ENCODE assay signal across 1 cellular context in the genomic region with DNA sequence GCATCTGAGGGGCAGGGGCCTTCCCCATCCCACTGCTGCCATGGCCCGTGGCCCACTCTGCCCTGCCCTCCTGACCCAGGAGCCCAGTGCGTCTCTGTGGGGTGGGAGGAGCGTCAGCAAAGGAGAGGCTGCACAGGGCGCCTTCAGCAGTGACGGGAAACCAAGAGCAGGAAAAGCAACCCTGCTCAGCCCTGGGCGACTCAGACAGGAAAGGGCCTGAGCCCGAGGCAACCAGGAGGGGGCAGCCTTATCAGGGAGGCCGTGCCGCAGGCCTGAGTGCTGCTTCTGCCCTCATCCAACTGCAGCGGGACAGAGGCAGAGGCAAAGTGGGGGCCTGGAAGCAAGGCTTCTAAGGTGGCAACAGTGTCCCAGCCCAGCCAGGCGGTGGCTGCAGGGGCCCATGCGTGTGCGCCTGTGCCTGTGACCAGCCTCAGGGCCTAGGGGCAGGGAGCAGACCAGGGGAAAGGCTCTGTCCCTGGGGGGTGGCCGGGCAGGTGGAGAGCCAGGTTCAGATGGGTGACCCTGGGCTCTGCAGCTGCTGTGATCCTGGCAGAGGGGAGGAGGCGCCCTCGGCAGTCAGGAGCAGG.
TF ChIP-seq lines count a peak whose summit lies in the region.

No MANE protein-coding gene starts in this region.

TF ChIP-seq in H1, 55 proteins besides CTCF, POLR2A, EP300 and RAD21:
- 0 out of 2 replicates have a peak, but pooled peaks have one; percentile 42 for TF ChIP-seq MAX (IDR thresholded peaks at IDR 0.05)
- TF ChIP-seq FOSL1 (IDR thresholded peaks at IDR 0.05; ENCODE audit: insufficient read depth, low read depth, low read length), result no peak
- no peak for TF ChIP-seq NRF1 (IDR thresholded peaks at IDR 0.05; ENCODE audit: low read depth, low read length)
- TF ChIP-seq SAP30 (IDR thresholded peaks at IDR 0.05; ENCODE audit: insufficient read depth, insufficient replicate concordance, low read length), result no peak
- TF ChIP-seq CREB1 (IDR thresholded peaks at IDR 0.05), result peak; percentile 35; the same call in 1 of the 2 replicates
- TF ChIP-seq SP1 (IDR thresholded peaks at IDR 0.05; ENCODE audit: low read depth, low read length), result no peak
- TF ChIP-seq TBP (IDR thresholded peaks at IDR 0.05; ENCODE audit: low read depth, low read length), result peak; percentile 35; the same call in 1 of the 2 replicates
- TF ChIP-seq SIX5 (IDR thresholded peaks at IDR 0.05; ENCODE audit: low read depth, low read length), result no peak
- TF ChIP-seq CHD2 (IDR thresholded peaks at IDR 0.05; ENCODE audit: low read length), result no peak
- no peak for TF ChIP-seq HDAC2 (IDR thresholded peaks at IDR 0.05; ENCODE audit: borderline replicate concordance in 1 of 2, low read depth in 2 of 2, low read length in 2 of 2)
- TF ChIP-seq, protein P1, sequence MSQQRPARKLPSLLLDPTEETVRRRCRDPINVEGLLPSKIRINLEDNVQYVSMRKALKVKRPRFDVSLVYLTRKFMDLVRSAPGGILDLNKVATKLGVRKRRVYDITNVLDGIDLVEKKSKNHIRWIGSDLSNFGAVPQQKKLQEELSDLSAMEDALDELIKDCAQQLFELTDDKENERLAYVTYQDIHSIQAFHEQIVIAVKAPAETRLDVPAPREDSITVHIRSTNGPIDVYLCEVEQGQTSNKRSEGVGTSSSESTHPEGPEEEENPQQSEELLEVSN (IDR thresholded peaks at IDR 0.05), result no peak
- no peak for TF ChIP-seq GTF2F1 (IDR thresholded peaks at IDR 0.05; ENCODE audit: borderline replicate concordance, low read depth, low read length)
- no peak for TF ChIP-seq TEAD4 (IDR thresholded peaks at IDR 0.05; ENCODE audit: low read depth, low read length)
- TF ChIP-seq, protein P2, sequence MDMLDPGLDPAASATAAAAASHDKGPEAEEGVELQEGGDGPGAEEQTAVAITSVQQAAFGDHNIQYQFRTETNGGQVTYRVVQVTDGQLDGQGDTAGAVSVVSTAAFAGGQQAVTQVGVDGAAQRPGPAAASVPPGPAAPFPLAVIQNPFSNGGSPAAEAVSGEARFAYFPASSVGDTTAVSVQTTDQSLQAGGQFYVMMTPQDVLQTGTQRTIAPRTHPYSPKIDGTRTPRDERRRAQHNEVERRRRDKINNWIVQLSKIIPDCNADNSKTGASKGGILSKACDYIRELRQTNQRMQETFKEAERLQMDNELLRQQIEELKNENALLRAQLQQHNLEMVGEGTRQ (IDR thresholded peaks at IDR 0.05; ENCODE audit: low read length), result no peak
- no peak for TF ChIP-seq JUND (IDR thresholded peaks at IDR 0.05; ENCODE audit: low read length)
